22 cellular contexts compared by ENCODE assay signal in the genomic region with DNA sequence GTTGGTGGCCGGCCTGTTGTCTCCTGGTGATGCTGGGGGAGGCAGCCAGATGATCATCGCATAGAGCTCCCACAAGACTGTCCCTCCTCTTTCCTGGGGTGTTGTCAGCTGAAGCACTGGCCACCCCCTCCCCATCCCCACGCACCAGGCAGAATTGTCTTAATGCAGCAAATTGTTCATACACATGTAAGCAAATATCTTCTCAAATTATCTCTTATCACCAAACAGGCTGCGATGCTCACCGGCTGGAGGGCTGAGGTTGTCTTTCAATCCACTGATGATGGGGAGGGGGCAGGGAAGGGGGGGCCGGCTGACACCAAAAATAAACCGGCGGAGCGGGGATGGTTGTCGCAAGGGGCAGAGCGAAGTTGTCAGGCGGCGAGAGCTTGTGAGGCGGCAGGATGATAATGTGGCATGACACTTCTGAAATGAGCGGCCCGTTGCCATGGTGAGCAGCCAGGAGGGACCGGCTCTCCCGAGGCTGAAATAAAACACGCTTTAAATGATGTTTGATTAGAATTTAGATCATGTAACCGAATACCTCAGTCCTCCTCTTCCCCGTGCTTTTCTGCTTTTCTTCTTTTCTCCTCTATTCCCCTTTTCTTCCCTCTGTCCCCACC. TPM values are rescaled to one million over a fixed set of nuclear protein-coding genes. Genes with fewer than 3 reads are reported as not detected.
A peak's percentile ranks its signal among the peaks of the same experiment; 100 is the strongest.
DNase-seq lines count a peak whose midpoint lies in the region; TF ChIP-seq lines count a peak whose summit lies in the region.
"Had no signal": no experiment of that assay in that cellular context is flagged by ENCODE, and none has a peak within 500 bp of the region (broad histone marks: within the 10 kb centered on the region; RNA-seq: fewer than 3 reads in every experiment).

No MANE protein-coding gene starts in this region.

- TF ChIP-seq POLR2A in transverse colon (IDR thresholded peaks at IDR 0.05): no peak

- peak; percentile 15 for DNase-seq in NCI-H1105 (lab: John Stamatoyannopoulos, UW)
- DNase-seq in NCI-H1105 treated with DMSO at 0.1 percent for 48 hours (lab: John Stamatoyannopoulos, UW): no peak
- peak; percentile 90 for DNase-seq in NCI-H1436 (lab: John Stamatoyannopoulos, UW)
- DNase-seq in NCI-H748 treated with DMSO at 0.1 percent for 48 hours (lab: John Stamatoyannopoulos, UW): peak; percentile 75
- DNase-seq in midbrain (lab: John Stamatoyannopoulos, UW): peak; percentile 14
- DNase-seq in stimulated activated naive CD4-positive, alpha-beta T cell (lab: John Stamatoyannopoulos, UW): no peak
- no peak for DNase-seq in RWPE1 (ENCODE audit: low spot score)
- DNase-seq in transverse colon: no peak
- DNase-seq: 8988T; activated CD4-positive, CD25-positive, alpha-beta regulatory T cell; activated CD8-positive, alpha-beta T cell treated with anti-CD3 and anti-CD28 coated beads, Interleukin-2, amount 10 ng/mL, durations not matched to agents 7 days and 5 days; activated naive CD4-positive, alpha-beta T cell treated with Interleukin-2 at 50 U/mL for 16 hours; activated T-cell treated with anti-CD3 and anti-CD28 coated beads, Interleukin-2, amount 50 U/mL, for 1 hour; amniotic stem cell; Calu3; foreskin fibroblast; hippocampal formation; NCI-H187 treated with DMSO at 0.1 percent for 48 hours; spleen; T1000; upper lobe of left lung had no signal

- peaks cover 0 to 10% (median 9%) of the 10 kb centered on the region in 4 donors for H3K4me1 ChIP-seq in transverse colon

- TF ChIP-seq CTCF in RWPE1 (conservative IDR thresholded peaks at IDR 0.05; ENCODE audit: low read depth): no peak
- TF ChIP-seq CTCF in transverse colon (IDR thresholded peaks at IDR 0.05): no peak

- intact Hi-C loops in transverse colon (cut with DNase I; ENCODE audit: low total_unique reads): no loop called here

- no peak for TF ChIP-seq EP300 in transverse colon (IDR thresholded peaks at IDR 0.05; ENCODE audit: low read depth)

- POLR2A ChIA-PET in RWPE1 (lab: Yijun Ruan, JAX; ENCODE audit: low non-redundant PET): no interaction called here

- peaks cover 27% of the 10 kb centered on the region for H3K27me3 ChIP-seq in transverse colon

- H3K4me3 ChIP-seq in transverse colon: no peak overlapping the region
- H3K4me3 ChIP-seq: lung, spleen, upper lobe of left lung had no signal

- CTCF ChIA-PET in RWPE1 (lab: Yijun Ruan, JAX): no interaction called here

- no peaks in the 10 kb centered on the region for H3K9me3 ChIP-seq in transverse colon
- H3K9me3 ChIP-seq: spleen, upper lobe of left lung had no signal

- H3K36me3 ChIP-seq in transverse colon: no peaks in the 10 kb centered on the region
- H3K36me3 ChIP-seq: spleen, upper lobe of left lung had no signal

- WGBS in transverse colon (ENCODE audit: low coverage in 1 of 2), 2 donors: 61 to 68% methylated on average over 15 to 21 of the region's 21 CpGs

- no peak overlapping the region for H3K27ac ChIP-seq in RWPE1
- H3K27ac ChIP-seq in transverse colon: no peak overlapping the region
- H3K27ac ChIP-seq: spleen, upper lobe of left lung had no signal

- in situ Hi-C loops in transverse colon (cut with MboI; ENCODE audit: low pct_ligation_motif_present in 1 of 4, low pct_unique_long_range_greater_than_20kb in 1 of 4, low sequenced_read_pairs in 3 of 4): no loop called here

RNA-seq across cellular contexts. Expression of a gene that starts 59.8 kb away (rescaled TPM):
- total RNA-seq in transverse colon: 10 to 100 TPM in 3 of 4 donors, 1 to 10 TPM in 1; 9.5 to 20.9 (median 11.5) TPM

Comparison
In these comparisons a context has a peak if more than half of its experiments do, and no peak if none do; other contexts are left out.
1. DNase-seq: peak in NCI-H1105 (single experiment), NCI-H1436 (single experiment), NCI-H748 treated with DMSO at 0.1 percent for 48 hours (single experiment) and midbrain (single experiment); none in NCI-H1105 treated with DMSO at 0.1 percent for 48 hours (single experiment), stimulated activated naive CD4-positive, alpha-beta T cell (0 of 6), RWPE1 (single experiment) and transverse colon (single experiment).